2 cellular contexts compared by ENCODE assay signal in the genomic region with DNA sequence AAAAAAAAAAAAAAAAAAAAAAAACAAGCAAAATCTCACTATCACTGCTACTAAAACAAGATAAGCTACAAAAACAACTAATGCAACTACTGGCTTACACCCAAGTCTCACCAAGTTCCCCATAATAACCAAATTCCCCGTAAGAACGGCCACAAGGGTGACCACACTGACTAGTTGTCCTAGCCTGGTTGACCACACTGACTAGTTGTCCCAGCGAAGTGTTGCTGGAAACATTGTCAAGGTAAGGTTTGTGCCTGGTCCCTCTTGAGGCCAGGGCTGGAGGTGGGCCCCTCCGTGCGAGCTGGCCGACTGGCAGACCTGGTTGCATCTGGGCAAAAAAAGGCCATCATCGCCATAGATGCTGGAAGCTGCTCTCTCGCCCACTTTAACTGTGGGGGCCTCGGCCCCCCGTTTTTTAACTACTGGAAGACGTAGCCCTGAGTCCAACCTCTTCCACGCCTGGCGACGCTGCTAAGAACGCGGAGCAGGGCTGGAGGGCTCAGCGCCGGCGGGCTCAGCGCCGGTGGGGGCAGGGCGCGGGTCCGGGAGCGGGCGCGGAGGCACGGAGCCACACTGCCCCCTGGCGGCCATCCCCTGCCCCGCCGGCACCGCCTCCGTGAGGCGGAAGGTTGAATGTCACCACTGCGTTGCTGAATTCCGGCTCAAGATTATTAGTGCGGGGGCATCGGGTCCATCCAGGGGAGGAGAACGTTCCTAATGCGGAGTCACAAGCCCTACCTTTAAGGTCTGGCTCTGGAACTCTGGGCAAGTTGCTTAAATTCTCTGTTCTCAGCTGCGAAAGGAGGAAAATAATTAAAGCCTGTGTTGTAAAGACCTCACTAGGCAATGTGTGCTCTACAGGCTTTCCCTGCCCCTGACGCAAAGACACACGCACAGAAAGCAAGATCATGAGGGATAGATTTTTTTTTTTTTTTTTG.
TF ChIP-seq lines count a peak whose summit lies in the region.

No MANE protein-coding gene starts in this region.

TF ChIP-seq in HEK293, 187 proteins besides CTCF, POLR2A, EP300 and RAD21 (continued from another document):
- TF ChIP-seq GLIS1 (tag by site-specific recombination; IDR thresholded peaks at IDR 0.05) = no peak
- TF ChIP-seq ZNF24 (tag by site-specific recombination; IDR thresholded peaks at IDR 0.05) = no peak
- peak; percentile 26; the same call in 1 of the 2 replicates for TF ChIP-seq PRDM1 (tag by site-specific recombination; IDR thresholded peaks at IDR 0.05)
- TF ChIP-seq ZFP41 (tag by site-specific recombination; IDR thresholded peaks at IDR 0.05; ENCODE audit: borderline replicate concordance) = no peak
- TF ChIP-seq, protein P1, sequence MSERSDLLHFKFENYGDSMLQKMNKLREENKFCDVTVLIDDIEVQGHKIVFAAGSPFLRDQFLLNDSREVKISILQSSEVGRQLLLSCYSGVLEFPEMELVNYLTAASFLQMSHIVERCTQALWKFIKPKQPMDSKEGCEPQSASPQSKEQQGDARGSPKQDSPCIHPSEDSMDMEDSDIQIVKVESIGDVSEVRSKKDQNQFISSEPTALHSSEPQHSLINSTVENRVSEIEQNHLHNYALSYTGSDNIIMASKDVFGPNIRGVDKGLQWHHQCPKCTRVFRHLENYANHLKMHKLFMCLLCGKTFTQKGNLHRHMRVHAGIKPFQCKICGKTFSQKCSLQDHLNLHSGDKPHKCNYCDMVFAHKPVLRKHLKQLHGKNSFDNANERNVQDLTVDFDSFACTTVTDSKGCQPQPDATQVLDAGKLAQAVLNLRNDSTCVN (tag by site-specific recombination; optimal IDR thresholded peaks at IDR 0.05) = peak; percentile 40
- TF ChIP-seq KLF9 (tag by site-specific recombination; IDR thresholded peaks at IDR 0.05; ENCODE audit: low read depth) = no peak
- peak; percentile 96 for TF ChIP-seq ZFP69B (tag by site-specific recombination; IDR thresholded peaks at IDR 0.05)
- peak; percentile 94 for TF ChIP-seq ZNF223 (tag by site-specific recombination; IDR thresholded peaks at IDR 0.05)
- no peak for TF ChIP-seq ZNF664 (tag by site-specific recombination; IDR thresholded peaks at IDR 0.05)
- no peak; the same call in 1 of the 2 replicates for TF ChIP-seq IKZF3 (tag by site-specific recombination; IDR thresholded peaks at IDR 0.05)
- TF ChIP-seq ZNF600 (tag by site-specific recombination; IDR thresholded peaks at IDR 0.05) = no peak
- no peak for TF ChIP-seq TCF7L2 (IDR thresholded peaks at IDR 0.05; ENCODE audit: borderline replicate concordance, low read depth, low read length)
- peak; percentile 51; the same call in 1 of the 2 replicates for TF ChIP-seq OSR2 (tag by site-specific recombination; IDR thresholded peaks at IDR 0.05)
- no peak for TF ChIP-seq ZNF112 (tag by site-specific recombination; IDR thresholded peaks at IDR 0.05)
- 0 out of 2 replicates have a peak, but pooled peaks have one; percentile 35 for TF ChIP-seq ZXDB (tag by site-specific recombination; IDR thresholded peaks at IDR 0.05)
- TF ChIP-seq, protein P2, sequence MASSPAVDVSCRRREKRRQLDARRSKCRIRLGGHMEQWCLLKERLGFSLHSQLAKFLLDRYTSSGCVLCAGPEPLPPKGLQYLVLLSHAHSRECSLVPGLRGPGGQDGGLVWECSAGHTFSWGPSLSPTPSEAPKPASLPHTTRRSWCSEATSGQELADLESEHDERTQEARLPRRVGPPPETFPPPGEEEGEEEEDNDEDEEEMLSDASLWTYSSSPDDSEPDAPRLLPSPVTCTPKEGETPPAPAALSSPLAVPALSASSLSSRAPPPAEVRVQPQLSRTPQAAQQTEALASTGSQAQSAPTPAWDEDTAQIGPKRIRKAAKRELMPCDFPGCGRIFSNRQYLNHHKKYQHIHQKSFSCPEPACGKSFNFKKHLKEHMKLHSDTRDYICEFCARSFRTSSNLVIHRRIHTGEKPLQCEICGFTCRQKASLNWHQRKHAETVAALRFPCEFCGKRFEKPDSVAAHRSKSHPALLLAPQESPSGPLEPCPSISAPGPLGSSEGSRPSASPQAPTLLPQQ (tag by site-specific recombination; IDR thresholded peaks at IDR 0.05) = peak; percentile 97
- no peak for TF ChIP-seq GLI4 (tag by site-specific recombination; IDR thresholded peaks at IDR 0.05)
- 0 out of 2 replicates have a peak, but pooled peaks have one; percentile 20 for TF ChIP-seq ZBTB20 (tag by site-specific recombination; IDR thresholded peaks at IDR 0.05)
- no peak for TF ChIP-seq YY1 (tag by site-specific recombination; IDR thresholded peaks at IDR 0.05)
- TF ChIP-seq ZSCAN30 (tag by site-specific recombination; IDR thresholded peaks at IDR 0.05) = no peak
- TF ChIP-seq ZNF624 (tag by site-specific recombination; IDR thresholded peaks at IDR 0.05) = no peak
- TF ChIP-seq ZNF654 (tag by site-specific recombination; IDR thresholded peaks at IDR 0.05; ENCODE audit: low read depth) = peak; percentile 21; the same call in 1 of the 2 replicates
- TF ChIP-seq, protein P3, sequence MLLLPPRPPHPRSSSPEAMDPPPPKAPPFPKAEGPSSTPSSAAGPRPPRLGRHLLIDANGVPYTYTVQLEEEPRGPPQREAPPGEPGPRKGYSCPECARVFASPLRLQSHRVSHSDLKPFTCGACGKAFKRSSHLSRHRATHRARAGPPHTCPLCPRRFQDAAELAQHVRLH (tag by site-specific recombination; IDR thresholded peaks at IDR 0.05) = no peak
- TF ChIP-seq MYNN (tag by site-specific recombination; IDR thresholded peaks at IDR 0.05; ENCODE audit: borderline replicate concordance) = no peak
TF ChIP-seq in HEK293: peak in this region for 22.

TF ChIP-seq in K562, 482 proteins besides CTCF, POLR2A, EP300 and RAD21 (continued from another document):
- TF ChIP-seq, protein P4, sequence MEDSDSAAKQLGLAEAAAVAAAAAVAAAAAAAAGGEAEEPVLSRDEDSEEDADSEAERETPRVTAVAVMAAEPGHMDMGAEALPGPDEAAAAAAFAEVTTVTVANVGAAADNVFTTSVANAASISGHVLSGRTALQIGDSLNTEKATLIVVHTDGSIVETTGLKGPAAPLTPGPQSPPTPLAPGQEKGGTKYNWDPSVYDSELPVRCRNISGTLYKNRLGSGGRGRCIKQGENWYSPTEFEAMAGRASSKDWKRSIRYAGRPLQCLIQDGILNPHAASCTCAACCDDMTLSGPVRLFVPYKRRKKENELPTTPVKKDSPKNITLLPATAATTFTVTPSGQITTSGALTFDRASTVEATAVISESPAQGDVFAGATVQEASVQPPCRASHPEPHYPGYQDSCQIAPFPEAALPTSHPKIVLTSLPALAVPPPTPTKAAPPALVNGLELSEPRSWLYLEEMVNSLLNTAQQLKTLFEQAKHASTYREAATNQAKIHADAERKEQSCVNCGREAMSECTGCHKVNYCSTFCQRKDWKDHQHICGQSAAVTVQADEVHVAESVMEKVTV (CRISPR knock-in tag; IDR thresholded peaks at IDR 0.05) = peak; percentile 39; the same call in 1 of the 2 replicates
- TF ChIP-seq STAT5B (CRISPR knock-in tag; IDR thresholded peaks at IDR 0.05) (no peak), L3MBTL2 (IDR thresholded peaks at IDR 0.05) (0 out of 2 replicates have a peak, but pooled peaks have one; percentile 12), CHD2 (IDR thresholded peaks at IDR 0.05; ENCODE audit: low read depth, low read length) (peak; percentile 38; the same call in 1 of the 2 replicates), ZBTB7A (IDR thresholded peaks at IDR 0.05; ENCODE audit: borderline replicate concordance, control insufficient read depth, low read depth, low read length) (peak; percentile 34; the same call in 1 of the 2 replicates), MYC (IDR thresholded peaks at IDR 0.05; ENCODE audit: low read depth, low read length) (0 out of 2 replicates have a peak, but pooled peaks have one; percentile 27), MYC (CRISPR knock-in tag; IDR thresholded peaks at IDR 0.05; ENCODE audit: borderline replicate concordance, low read depth) (no peak), RFX1 (IDR thresholded peaks at IDR 0.05) (no peak), U2AF1 (optimal IDR thresholded peaks at IDR 0.05; ENCODE audit: low read depth, low read length) (no peak), STAG1 (CRISPR knock-in tag; IDR thresholded peaks at IDR 0.05; ENCODE audit: borderline replicate concordance) (peak; percentile 84; the same call in 1 of the 2 replicates)
